ENCODE assay signal across 10 cellular contexts in genomic region chr1:202134645-202135172, GRCh38. TPM values are rescaled to one million over a fixed set of nuclear protein-coding genes. Genes with fewer than 3 reads are reported as not detected.
A peak's percentile ranks its signal among the peaks of the same experiment; 100 is the strongest.
DNase-seq lines count a peak whose midpoint lies in the region; ATAC-seq, FAIRE-seq and TF ChIP-seq lines count a peak whose summit lies in the region.
"Had no signal": no experiment of that assay in that cellular context is flagged by ENCODE, and none has a peak within 500 bp of the region (broad histone marks: within the 10 kb centered on the region; RNA-seq: fewer than 3 reads in every experiment).

No MANE protein-coding gene starts in this region.

- H4K8ac ChIP-seq in H1 (ENCODE audit: extremely low read depth, insufficient read depth, low read length) = no peak overlapping the region

- no peak overlapping the region for H3K14ac ChIP-seq in H1 (ENCODE audit: insufficient read length)

- POLR2A ChIA-PET in A549 (lab: Yijun Ruan, JAX) (interaction anchor here (3.0 kb wide), 1 partner anchor 125 kb away, joined by 7 read pairs; the partner anchor contains the start of gene ELF3), H1 (lab: Charles Lee; ENCODE audit: partially characterized antibody) (interaction anchor here (1.0 to 1.8 kb wide), 9 partner anchors 9 to 127 kb away, joined by 3 to 12 read pairs (median 4); partner anchors contain the start of genes ARL8A, ELF3 and GPR37L1)

- no peaks in the 10 kb centered on the region; a peak in 1 of 7 replicates for H3K27me3 ChIP-seq in H1 (replicated peaks in 1 of 4; ENCODE audit: control insufficient read depth in 3 of 4, extremely low read depth in 1 of 4, insufficient read depth in 3 of 4, low read length in 3 of 4)
- no peaks in the 10 kb centered on the region for H3K27me3 ChIP-seq in ovary
- H3K27me3 ChIP-seq: neural progenitor cell had no signal

- 0 out of 3 replicates have a peak, but pooled peaks cover 5% of the 10 kb centered on the region for H3K4me1 ChIP-seq in A549
- peaks cover 0 to 11% (median 4%) of the 10 kb centered on the region in 4 experiments; a peak in 3 of 7 replicates for H3K4me1 ChIP-seq in H1 (replicated peaks in 1 of 4; ENCODE audit: control insufficient read depth in 3 of 4, insufficient read depth in 4 of 4, low read length in 3 of 4)
- H3K4me1 ChIP-seq in ovary (ENCODE audit: insufficient read depth) = peaks cover 23% of the 10 kb centered on the region
- H3K4me1 ChIP-seq: neural progenitor cell had no signal

- no peak overlapping the region for H3K56ac ChIP-seq in H1 (replicated peaks; ENCODE audit: insufficient read length, low read depth, low read length)

- H2BK12ac ChIP-seq in H1 (ENCODE audit: low read depth, low read length) = no peak overlapping the region

- FAIRE-seq in A549 (lab: Jason Lieb, UNC) (no peak), H1 (lab: Jason Lieb, UNC) (no peak)
- FAIRE-seq: small intestine had no signal

- peak; percentile 11 to 15; a peak in 4 of 6 replicates for ATAC-seq in A549
- no peak for ATAC-seq in GM21423 (IDR thresholded peaks at IDR 0.05; ENCODE audit: unreplicated experiment)

- no peak overlapping the region for H3K4ac ChIP-seq in H1 (replicated peaks; ENCODE audit: insufficient read length, low read depth, low read length)

- peaks cover 0 to 11% of the 10 kb centered on the region in 2 experiments; a peak in 2 of 4 replicates for H3K79me2 ChIP-seq in H1 (ENCODE audit: control insufficient read depth in 1 of 2, insufficient read depth in 2 of 2, low read length in 2 of 2)

- no peak overlapping the region for H2BK15ac ChIP-seq in H1 (ENCODE audit: low read length)

- no peak for TF ChIP-seq POLR2A in A549 (IDR thresholded peaks at IDR 0.05; ENCODE audit: low read length)
- TF ChIP-seq POLR2A in H1 (IDR thresholded peaks at IDR 0.05; ENCODE audit: control extremely low read depth in 1 of 2, low read depth in 2 of 2, low read length in 2 of 2) = no peak
- TF ChIP-seq POLR2A in ovary (IDR thresholded peaks at IDR 0.05) = no peak

- TF ChIP-seq RAD21 in A549 (conservative IDR thresholded peaks at IDR 0.05 in 1 of 2, IDR thresholded peaks at IDR 0.05 in 1 of 2) (no peak), H1 (IDR thresholded peaks at IDR 0.05 in 1 of 2, conservative IDR thresholded peaks at IDR 0.05 in 1 of 2; ENCODE audit: low read depth in 2 of 2, low read length in 2 of 2) (no peak)

- TF ChIP-seq CTCF in A549 (IDR thresholded peaks at IDR 0.05) (no peak), H1 (IDR thresholded peaks at IDR 0.05; ENCODE audit: control extremely low read depth in 1 of 3, insufficient read depth in 1 of 3, low read depth in 1 of 3, low read length in 3 of 3) (no peak), ovary (IDR thresholded peaks at IDR 0.05) (no peak)

- H3K4me2 ChIP-seq in A549 (no peak overlapping the region), H1 (ENCODE audit: insufficient read depth in 1 of 2, low read depth in 2 of 2, low read length in 2 of 2) (no peak overlapping the region)
- H3K4me2 ChIP-seq: neural progenitor cell had no signal

- no peak overlapping the region for H3K18ac ChIP-seq in H1 (ENCODE audit: extremely low read depth, low read length)

- H4K91ac ChIP-seq in H1 (replicated peaks; ENCODE audit: insufficient read length, low read length) = no peak overlapping the region

- DNase-seq in A549 (ENCODE audit: low read depth in 1 of 2, low spot score in 1 of 2) = no peak
- DNase-seq in H1 (ENCODE audit: low read depth in 1 of 2, low spot score in 2 of 2) = no peak
- DNase-seq in ovary = no peak
- DNase-seq in DMS114 treated with DMSO at 0.1 percent for 48 hours (lab: John Stamatoyannopoulos, UW; ENCODE audit: unreplicated experiment) = no peak
- no peak for DNase-seq in AG08396 (ENCODE audit: low spot score)

- CTCF ChIA-PET in A549 (lab: Yijun Ruan, JAX) (interaction anchor here (0.9 to 31.9 kb wide), 23 partner anchors 11 to 579 kb away, joined by 3 to 1624 read pairs (median 5); partner anchors contain the start of genes ARL8A, ELF3, GPR37L1 and PTPN7), H1 (lab: Charles Lee; ENCODE audit: partially characterized antibody) (interaction anchor here (0.5 to 29.2 kb wide), 30 partner anchors 8 to 240 kb away, joined by 3 to 1014 read pairs (median 4); partner anchors contain the start of genes ARL8A, ELF3, GPR37L1 and LGR6)

- intact Hi-C loops in ovary (cut with DNase I) = loop anchor here (2.0 to 10.0 kb wide), 4 partner anchors 122 to 240 kb away; partner anchors contain the start of gene ELF3 (in 3 of the 4)

- H3K27ac ChIP-seq in A549 (peak overlapping the region in 1 of 2 experiments; percentile 48; a peak in 2 of 6 replicates), H1 (ENCODE audit: low read depth, low read length) (no peak overlapping the region), ovary (peak overlapping the region; percentile 57 to 93)
- H3K27ac ChIP-seq: neural progenitor cell, SK-N-MC, VCaP had no signal

- H3K9ac ChIP-seq in H1 (replicated peaks in 1 of 4; ENCODE audit: extremely low read depth in 1 of 4, low read depth in 3 of 4, low read length in 3 of 4) = no peak overlapping the region
- H3K9ac ChIP-seq: neural progenitor cell had no signal

- WGBS in A549 (ENCODE audit: missing lambda C conversion rate) = 90% methylated on average over 13 of the region's 13 CpGs
- WGBS in H1 (ENCODE audit: extremely low coverage in 1 of 2, insufficient coverage in 1 of 2, insufficient read length in 1 of 2, insufficient replicate concordance in 2 of 2, low coverage in 1 of 2, low lambda C conversion rate in 2 of 2, missing lambda C conversion rate in 1 of 2), 2 experiments = 82% methylated on average over 13 of the region's 13 CpGs; no CpG with 5 or more reads in 1 of the 2 experiments
- WGBS in ovary, 3 donors = 78 to 83% (median 80%) methylated on average over 13 of the region's 13 CpGs

- H2BK120ac ChIP-seq in H1 (replicated peaks; ENCODE audit: low read depth, low read length) = no peak overlapping the region

- no peak overlapping the region for H2AFZ ChIP-seq in H1 (ENCODE audit: low read length)
- H2AFZ ChIP-seq: neural progenitor cell had no signal

- peaks cover 0 to 8% of the 10 kb centered on the region in 2 experiments for H4K20me1 ChIP-seq in H1 (replicated peaks in 1 of 2; ENCODE audit: control insufficient read depth in 1 of 2, insufficient read depth in 2 of 2, low read length in 2 of 2)

- H3K23ac ChIP-seq in H1 (ENCODE audit: insufficient read length) = no peak overlapping the region

- H3K79me1 ChIP-seq in H1 (ENCODE audit: low read depth, low read length) = no peaks in the 10 kb centered on the region

- H4K5ac ChIP-seq in H1 (ENCODE audit: insufficient read length, low read depth, low read length) = no peak overlapping the region

- H2AK5ac ChIP-seq in H1 (ENCODE audit: low read depth, low read length) = no peak overlapping the region

- TF ChIP-seq EP300 in A549 (IDR thresholded peaks at IDR 0.05) (no peak), H1 (IDR thresholded peaks at IDR 0.05; ENCODE audit: borderline replicate concordance in 1 of 2, low read depth in 2 of 2, low read length in 2 of 2) (no peak), ovary (IDR thresholded peaks at IDR 0.05) (no peak)

- no peaks in the 10 kb centered on the region for H3K23me2 ChIP-seq in H1 (ENCODE audit: low read depth, low read length)

- H2BK5ac ChIP-seq in H1 (ENCODE audit: low read depth, low read length) = 0 out of 2 replicates have a peak overlapping the region, but pooled peaks have one; percentile 14

- no peak overlapping the region for H2BK20ac ChIP-seq in H1 (ENCODE audit: low read length)

- H3K36me3 ChIP-seq in H1 (ENCODE audit: control insufficient read depth in 2 of 4, insufficient read depth in 4 of 4, low read length in 3 of 4) = peaks cover 3 to 32% (median 10%) of the 10 kb centered on the region in 4 experiments; a peak in 5 of 8 replicates
- no peaks in the 10 kb centered on the region for H3K36me3 ChIP-seq in ovary
- H3K36me3 ChIP-seq: neural progenitor cell had no signal

- H3K4me3 ChIP-seq in A549 (no peak overlapping the region), H1 (ENCODE audit: extremely low read depth in 1 of 4, insufficient read depth in 2 of 4, low read depth in 3 of 4, low read length in 4 of 4) (no peak overlapping the region), ovary (no peak overlapping the region)
- H3K4me3 ChIP-seq: neural progenitor cell, SK-N-MC had no signal

- no peaks in the 10 kb centered on the region for H3K9me3 ChIP-seq in A549
- no peaks in the 10 kb centered on the region for H3K9me3 ChIP-seq in H1 (ENCODE audit: insufficient read depth in 2 of 2, low read depth in 1 of 2, low read length in 1 of 2)
- H3K9me3 ChIP-seq in ovary = no peaks in the 10 kb centered on the region

RNA-seq across cellular contexts. Expression of gene ARL8A, which starts 9.8 kb away (rescaled TPM):
- 49.8 and 57.8 TPM in 2 replicates for polyA plus RNA-seq in A549 (2011; rRNA removed)
- 31.8 and 37.2 TPM in 2 replicates for polyA plus RNA-seq in A549 (2012; cell fraction: cytosol; rRNA removed)
- polyA plus RNA-seq in A549 (2012; cell fraction: nucleus; rRNA removed) = 30.9 and 32.5 TPM in 2 replicates
- polyA plus RNA-seq in A549 (2017; fragmentation: RNase III; extraction: RNeasy Plus Mini Kit Qiagen cat#74134 plus additional on column Dnase treatment) = 18.0 to 25.6 TPM (median 23.4 TPM) in 3 replicates
- polyA minus RNA-seq in A549 (2011; rRNA and poly(A)+ RNA removed) = 26.5 and 50.1 TPM in 2 replicates
- 58.7 and 59.0 TPM in 2 replicates for total RNA-seq in H1 (2021; fragmentation: NEBNext Ultra II Directional; extraction: Animal tissue kit (Norgen Biotek cat#: 25700))
- 40.3 and 41.7 TPM in 2 replicates for polyA plus RNA-seq in H1 (2011; rRNA removed)
- polyA plus RNA-seq in H1 (2011; cell fraction: cytosol; rRNA removed) = 39.3 TPM
- 35.6 TPM for polyA plus RNA-seq in H1 (2011; cell fraction: nucleus; rRNA removed)
- 35.1 to 57.5 TPM (median 42.3 TPM) in 4 replicates for polyA plus RNA-seq in H1 (2012, experiment 1 of 2)
- polyA plus RNA-seq in H1 (2012, experiment 2 of 2) = 35.7 TPM
- polyA plus RNA-seq in H1 (2013, experiment 1 of 2) = 26.4 TPM
- 26.9 TPM for polyA plus RNA-seq in H1 (2013, experiment 2 of 2)
- polyA minus RNA-seq in H1 (2011; rRNA and poly(A)+ RNA removed) = 20.7 and 22.3 TPM in 2 replicates
- polyA minus RNA-seq in H1 (2011; cell fraction: cytosol; rRNA and poly(A)+ RNA removed) = 23.3 TPM
- 16.2 TPM for polyA minus RNA-seq in H1 (2011; cell fraction: nucleus; rRNA and poly(A)+ RNA removed)
- 10 to 100 TPM; 20.0 to 95.9 (median 67.6) TPM for total RNA-seq in ovary
- 10 to 100 TPM; 26.6 to 65.8 TPM for polyA plus RNA-seq in ovary

RNA-seq across cellular contexts. Expression of gene GPR37L1, which starts 12.0 kb away (rescaled TPM):
- polyA plus RNA-seq in A549 (2011; rRNA removed) (0.13 and 0.15 TPM in 2 replicates), A549 (2017; fragmentation: RNase III; extraction: RNeasy Plus Mini Kit Qiagen cat#74134 plus additional on column Dnase treatment) (0.08 to 0.09 TPM (median 0.09 TPM) in 3 replicates), H1 (2011; rRNA removed) (0.23 and 0.25 TPM in 2 replicates), ovary (under 1 TPM; 0.01 to 0.03 TPM)
- 0.08 and 0.12 TPM in 2 replicates for polyA plus RNA-seq in A549 (2012; cell fraction: cytosol; rRNA removed)
- polyA plus RNA-seq in A549 (2012; cell fraction: nucleus; rRNA removed) = 0.24 and 0.27 TPM in 2 replicates
- polyA minus RNA-seq in A549 (2011; rRNA and poly(A)+ RNA removed) = 0.15 and 0.21 TPM in 2 replicates
- 0.08 and 0.13 TPM in 2 replicates for total RNA-seq in H1 (2021; fragmentation: NEBNext Ultra II Directional; extraction: Animal tissue kit (Norgen Biotek cat#: 25700))
- 0.16 TPM for polyA plus RNA-seq in H1 (2011; cell fraction: cytosol; rRNA removed)
- polyA plus RNA-seq in H1 (2011; cell fraction: nucleus; rRNA removed) = 0.17 TPM
- 0.18 to 0.20 TPM (median 0.20 TPM) in 4 replicates for polyA plus RNA-seq in H1 (2012, experiment 1 of 2)
- 0.09 TPM for polyA plus RNA-seq in H1 (2012, experiment 2 of 2)
- polyA plus RNA-seq in H1 (2013, experiment 1 of 2) = 0.10 TPM
- polyA plus RNA-seq in H1 (2013, experiment 2 of 2) = 0.15 TPM
- polyA minus RNA-seq in H1 (2011; rRNA and poly(A)+ RNA removed) = 0.13 and 0.22 TPM in 2 replicates
- polyA minus RNA-seq in H1 (2011; cell fraction: cytosol; rRNA and poly(A)+ RNA removed) = not detected
- 0.50 TPM for polyA minus RNA-seq in H1 (2011; cell fraction: nucleus; rRNA and poly(A)+ RNA removed)
- total RNA-seq in ovary = under 1 TPM in 5 of 7 donors, not detected in 2; 0.10 to 0.34 (median 0.13) TPM

RNA-seq across cellular contexts. Expression of gene PTPN7, which starts 25.7 kb away (rescaled TPM):
- polyA plus RNA-seq in A549 (2011; rRNA removed) (0.08 TPM in 1 of 2 replicates, not detected in the other), A549 (2017; fragmentation: RNase III; extraction: RNeasy Plus Mini Kit Qiagen cat#74134 plus additional on column Dnase treatment) (not detected in 3 replicates), H1 (2011; rRNA removed) (0.20 TPM in 2 replicates), ovary (10 to 100 TPM in 1 of 2 donors, under 1 TPM in 1; 0.98 to 15.4 TPM)
- polyA plus RNA-seq in A549 (2012; cell fraction: cytosol; rRNA removed) = 0.03 and 0.07 TPM in 2 replicates
- polyA plus RNA-seq in A549 (2012; cell fraction: nucleus; rRNA removed) = 0.06 TPM in 1 of 2 replicates, not detected in the other
- not detected in 2 replicates for polyA minus RNA-seq in A549 (2011; rRNA and poly(A)+ RNA removed)
- total RNA-seq in H1 (2021; fragmentation: NEBNext Ultra II Directional; extraction: Animal tissue kit (Norgen Biotek cat#: 25700)) = not detected in 2 replicates
- polyA plus RNA-seq in H1 (2011; cell fraction: cytosol; rRNA removed) = 0.31 TPM
- 0.46 TPM for polyA plus RNA-seq in H1 (2011; cell fraction: nucleus; rRNA removed)
- polyA plus RNA-seq in H1 (2012, experiment 1 of 2) = 0.11 to 0.37 TPM (median 0.14 TPM) in 3 of 4 replicates, not detected in the other
- 0.13 TPM for polyA plus RNA-seq in H1 (2012, experiment 2 of 2)
- polyA plus RNA-seq in H1 (2013, experiment 1 of 2) = 0.12 TPM
- polyA plus RNA-seq in H1 (2013, experiment 2 of 2) = 0.11 TPM
- polyA minus RNA-seq in H1 (2011; rRNA and poly(A)+ RNA removed) = 0.10 TPM in 1 of 2 replicates, not detected in the other
- not detected for polyA minus RNA-seq in H1 (2011; cell fraction: cytosol; rRNA and poly(A)+ RNA removed)
- polyA minus RNA-seq in H1 (2011; cell fraction: nucleus; rRNA and poly(A)+ RNA removed) = not detected
- total RNA-seq in ovary = 1 to 10 TPM in 5 of 7 donors, under 1 TPM in 2; 0.58 to 4.8 (median 1.7) TPM

RNA-seq across cellular contexts. Expression of gene LGR6, which starts 58.9 kb away (rescaled TPM):
- polyA plus RNA-seq in A549 (2011; rRNA removed) = 0.84 and 1.3 TPM in 2 replicates
- polyA plus RNA-seq in A549 (2012; cell fraction: cytosol; rRNA removed) = 0.15 and 0.19 TPM in 2 replicates
- 0.61 and 0.73 TPM in 2 replicates for polyA plus RNA-seq in A549 (2012; cell fraction: nucleus; rRNA removed)
- 0.60 to 1.3 TPM (median 1.1 TPM) in 3 replicates for polyA plus RNA-seq in A549 (2017; fragmentation: RNase III; extraction: RNeasy Plus Mini Kit Qiagen cat#74134 plus additional on column Dnase treatment)
- 3.1 and 4.3 TPM in 2 replicates for polyA minus RNA-seq in A549 (2011; rRNA and poly(A)+ RNA removed)
- 0.50 and 1.1 TPM in 2 replicates for total RNA-seq in H1 (2021; fragmentation: NEBNext Ultra II Directional; extraction: Animal tissue kit (Norgen Biotek cat#: 25700))
- 1.0 and 1.3 TPM in 2 replicates for polyA plus RNA-seq in H1 (2011; rRNA removed)
- 0.56 TPM for polyA plus RNA-seq in H1 (2011; cell fraction: cytosol; rRNA removed)
- 1.6 TPM for polyA plus RNA-seq in H1 (2011; cell fraction: nucleus; rRNA removed)
- polyA plus RNA-seq in H1 (2012, experiment 1 of 2) = 0.36 to 1.2 TPM (median 0.82 TPM) in 4 replicates
- polyA plus RNA-seq in H1 (2012, experiment 2 of 2) = 0.59 TPM
- 1.0 TPM for polyA plus RNA-seq in H1 (2013, experiment 1 of 2)
- polyA plus RNA-seq in H1 (2013, experiment 2 of 2) = 1.0 TPM
- polyA minus RNA-seq in H1 (2011; rRNA and poly(A)+ RNA removed) = 0.66 and 0.91 TPM in 2 replicates
- 2.3 TPM for polyA minus RNA-seq in H1 (2011; cell fraction: cytosol; rRNA and poly(A)+ RNA removed)
- 1.7 TPM for polyA minus RNA-seq in H1 (2011; cell fraction: nucleus; rRNA and poly(A)+ RNA removed)
- total RNA-seq in ovary = 10 to 100 TPM in 1 of 7 donors, 1 to 10 TPM in 3, under 1 TPM in 3; 0.24 to 12.4 (median 1.4) TPM
- polyA plus RNA-seq in ovary = 1 to 10 TPM; 1.1 to 1.9 TPM
